Comparison of ENCODE assay signal across 26 cellular contexts in genomic region chr3:18007980-18008379, GRCh38.
DNase-seq lines count a peak whose midpoint lies in the region; ATAC-seq, FAIRE-seq and TF ChIP-seq lines count a peak whose summit lies in the region.
"Had no signal": no experiment of that assay in that cellular context is flagged by ENCODE, and none has a peak within 500 bp of the region (broad histone marks: within the 10 kb centered on the region; RNA-seq: fewer than 3 reads in every experiment).

No MANE protein-coding gene starts in this region.

- DNase-seq in DND-41, result no peak
- peak; percentile 9 for DNase-seq in RCC 7860 (ENCODE audit: low spot score)
- peak; percentile 42 for DNase-seq in fibroblast of pulmonary artery (ENCODE audit: low read depth)
- peak; percentile 64 for DNase-seq in retinal pigment epithelial cell (ENCODE audit: low read depth)
- no peak for DNase-seq in NCI-H187 (lab: John Stamatoyannopoulos, UW)
- no peak for DNase-seq in posterior vena cava (ENCODE audit: low spot score)
- no peak for DNase-seq in omental fat pad (ENCODE audit: low spot score)
- no peak for DNase-seq in NCI-H345 (lab: John Stamatoyannopoulos, UW)
- DNase-seq: ACHN; activated CD4-positive, alpha-beta T cell treated with anti-CD3 and anti-CD28 coated beads for 4 hours; activated CD8-positive, alpha-beta memory T cell treated with anti-CD3 and anti-CD28 coated beads for 24 hours; activated gamma-delta T cell treated with Interleukin-2 at 50 U/mL for 16 hours; activated naive CD8-positive, alpha-beta T cell treated with anti-CD3 and anti-CD28 coated beads, Interleukin-2, amount 50 U/mL, for 24 hours; activated T-cell treated with anti-CD3 and anti-CD28 coated beads, Interleukin-2, amount 50 U/mL, for 24 hours; esophagus squamous epithelium; mammary epithelial cell; MM.1S; NCI-H1436; NCI-H524; Peyer's patch; psoas muscle; stimulated activated CD4-positive, alpha-beta T cell treated with anti-CD3 and anti-CD28 coated beads, Interleukin-1b, Interleukin-23, amount 100 ng/mL, for 48 hours had no signal

- no peak for TF ChIP-seq CTCF in DND-41 (IDR thresholded peaks at IDR 0.05; ENCODE audit: borderline replicate concordance, extremely low read depth, low read length, poor library complexity, severe bottlenecking)
- no peak for TF ChIP-seq CTCF in fibroblast of pulmonary artery (IDR thresholded peaks at IDR 0.05; ENCODE audit: low read length, missing control alignments)
- TF ChIP-seq CTCF in retinal pigment epithelial cell (conservative IDR thresholded peaks at IDR 0.05; ENCODE audit: low read depth, low read length), result no peak
- no peak for TF ChIP-seq CTCF in omental fat pad (IDR thresholded peaks at IDR 0.05)

- H3K9me3 ChIP-seq in DND-41 (ENCODE audit: insufficient read depth, low read length, severe bottlenecking), result no peaks in the 10 kb centered on the region
- H3K9me3 ChIP-seq: esophagus squamous epithelium, Peyer's patch, psoas muscle had no signal

- H3K4me2 ChIP-seq in DND-41 (ENCODE audit: insufficient read depth, low read length), result no peak overlapping the region
- H3K4me2 ChIP-seq: neural progenitor cell had no signal

- H3K9ac ChIP-seq in DND-41 (ENCODE audit: low read depth, low read length), result no peak overlapping the region
- H3K9ac ChIP-seq: neural progenitor cell had no signal

- no peak for FAIRE-seq in RCC 7860 (lab: Jason Lieb, UNC)
- FAIRE-seq: bronchial epithelial cell, keratinocyte had no signal

- H3K4me1 ChIP-seq in DND-41 (ENCODE audit: insufficient read depth, low read length), result peaks cover 52% of the 10 kb centered on the region
- H3K4me1 ChIP-seq: esophagus squamous epithelium, neural progenitor cell, Peyer's patch, psoas muscle had no signal

- H3K27me3 ChIP-seq in DND-41 (ENCODE audit: insufficient read depth, low read length, poor library complexity), result no peaks in the 10 kb centered on the region
- H3K27me3 ChIP-seq: esophagus squamous epithelium, neural progenitor cell, Peyer's patch had no signal

- H3K79me2 ChIP-seq in DND-41 (ENCODE audit: insufficient read depth, low read length), result no peaks in the 10 kb centered on the region

- H2AFZ ChIP-seq in DND-41 (ENCODE audit: low read depth, low read length), result no peak overlapping the region
- H2AFZ ChIP-seq: neural progenitor cell had no signal

- H4K20me1 ChIP-seq in DND-41 (ENCODE audit: insufficient read depth, low read length), result no peaks in the 10 kb centered on the region

- intact Hi-C loops in posterior vena cava (cut with DNase I), result no loop called here

- ATAC-seq in DND-41 (ENCODE audit: insufficient read depth, low read depth) (no peak), omental fat pad (ENCODE audit: low FRiP score) (no peak)
- ATAC-seq: activated naive CD8-positive, alpha-beta T cell treated with anti-CD3 and anti-CD28 coated beads, Interleukin-2, amount 50 U/mL, for 24 hours; psoas muscle had no signal

- H3K36me3 ChIP-seq in DND-41 (ENCODE audit: insufficient read depth, low read length), result no peaks in the 10 kb centered on the region
- H3K36me3 ChIP-seq: esophagus squamous epithelium, neural progenitor cell, Peyer's patch had no signal

- no peak overlapping the region for H3K4me3 ChIP-seq in DND-41 (ENCODE audit: low read depth in 1 of 2, low read length in 2 of 2)
- no peak overlapping the region for H3K4me3 ChIP-seq in fibroblast of pulmonary artery (replicated peaks; ENCODE audit: low read depth, low read length)
- H3K4me3 ChIP-seq in retinal pigment epithelial cell (ENCODE audit: low read length), result no peak overlapping the region
- H3K4me3 ChIP-seq: esophagus squamous epithelium, neural progenitor cell, Peyer's patch, psoas muscle, skin epidermis had no signal

- peak overlapping the region; percentile 14; the same call in 1 of the 2 replicates for H3K27ac ChIP-seq in DND-41 (ENCODE audit: low read length)
- H3K27ac ChIP-seq: esophagus squamous epithelium, neural progenitor cell, Peyer's patch, psoas muscle, skin epidermis had no signal

Comparison
In these comparisons a context has a peak if more than half of its experiments do, and no peak if none do; other contexts are left out.
1. DNase-seq: peak in RCC 7860 (single experiment), fibroblast of pulmonary artery (single experiment) and retinal pigment epithelial cell (single experiment); none in DND-41 (single experiment), NCI-H187 (0 of 2), posterior vena cava (single experiment), omental fat pad (single experiment) and NCI-H345 (single experiment).